ENCODE assay signal across 12 cellular contexts in the genomic region with DNA sequence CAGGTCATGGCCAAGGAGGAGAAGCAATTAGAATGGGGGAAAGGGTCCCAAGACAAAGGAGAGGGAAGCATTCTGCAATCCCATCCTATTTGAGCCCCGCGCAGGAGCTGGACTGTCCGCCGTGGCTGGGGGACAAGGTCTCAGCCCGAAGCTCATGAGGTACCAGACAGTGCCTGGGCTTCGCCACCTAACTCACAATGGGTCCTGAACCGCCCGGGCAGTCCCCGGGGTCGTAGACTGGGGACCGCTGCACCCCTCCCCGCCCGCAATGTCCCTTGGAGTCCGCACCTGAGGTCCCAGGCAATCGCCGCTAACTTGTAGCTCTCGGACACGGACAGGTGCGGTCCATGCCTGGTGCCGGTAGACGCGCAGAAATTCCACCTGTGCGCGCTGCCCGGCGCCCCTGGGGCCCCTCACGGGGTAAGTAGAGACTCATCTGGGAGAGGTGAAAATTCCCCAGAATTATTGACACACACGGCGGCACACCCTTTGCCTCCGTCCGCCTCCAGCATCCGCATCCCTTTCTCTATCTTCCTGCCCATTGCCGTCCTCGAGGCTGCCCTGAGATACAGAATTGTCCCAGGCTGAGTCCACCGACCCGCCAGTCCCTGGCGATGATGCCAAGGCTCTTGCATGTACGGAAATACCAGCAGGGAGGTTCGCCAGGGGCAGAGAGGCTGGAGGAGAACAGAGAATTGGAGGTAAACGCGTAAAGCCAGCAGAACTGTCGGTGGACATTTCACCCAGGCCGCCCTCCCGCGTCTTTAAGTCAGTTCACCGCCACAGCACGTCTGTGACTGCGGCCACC. TPM values are rescaled to one million over a fixed set of nuclear protein-coding genes. Genes with fewer than 3 reads are reported as not detected.
DNase-seq lines count a peak whose midpoint lies in the region; ATAC-seq and TF ChIP-seq lines count a peak whose summit lies in the region.
"Had no signal": no experiment of that assay in that cellular context is flagged by ENCODE, and none has a peak within 500 bp of the region (broad histone marks: within the 10 kb centered on the region; RNA-seq: fewer than 3 reads in every experiment).

No MANE protein-coding gene starts in this region.

- H3K4me3 ChIP-seq in breast epithelium (peak overlapping the region; percentile 12 to 56 (median 36)), esophagus muscularis mucosa (peak overlapping the region; percentile 55 to 59 (median 58))

- intact Hi-C loops in breast epithelium (cut with DNase I; ENCODE audit: low total_unique reads) (no loop called here), MCF 10A (cut with micrococcal nuclease) (loop anchor here (5.0 to 10.0 kb wide), 2 partner anchors 585 to 1068 kb away; no protein-coding TSS in a partner anchor), esophagus muscularis mucosa (cut with DNase I) (loop anchor here (10.0 kb wide), 2 partner anchors 275 to 465 kb away; no protein-coding TSS in a partner anchor)

- no peak for ATAC-seq in activated CD4-positive, CD25-positive, alpha-beta regulatory T cell treated with anti-CD3 and anti-CD28 coated beads, Interleukin-2, amount 50 U/mL, for 24 hours
- no peak for ATAC-seq in HG03039 (IDR thresholded peaks at IDR 0.05; ENCODE audit: unreplicated experiment)
- no peak for ATAC-seq in GM21360 (IDR thresholded peaks at IDR 0.05; ENCODE audit: unreplicated experiment)
- ATAC-seq: activated naive CD4-positive, alpha-beta T cell treated with anti-CD3 and anti-CD28 coated beads, Interleukin-2, amount 50 U/mL, for 72 hours had no signal

- H3K4me1 ChIP-seq in breast epithelium (peaks cover 0 to 13% of the 10 kb centered on the region in 2 donors), esophagus muscularis mucosa (peaks cover 11 to 45% (median 41%) of the 10 kb centered on the region in 4 donors)

- H3K9me3 ChIP-seq in breast epithelium, result no peaks in the 10 kb centered on the region
- H3K9me3 ChIP-seq in esophagus muscularis mucosa, result no peaks in the 10 kb centered on the region

- no TSS peak for BruUV-seq in MCF 10A (replicated peaks; lab: Mats Ljungman, UMichigan)

- peaks cover 22% of the 10 kb centered on the region for H3K27me3 Mint-ChIP-seq in MCF 10A (ENCODE audit: insufficient read depth, unreplicated experiment)
- H3K27me3 Mint-ChIP-seq in mesothelial cell of epicardium (ENCODE audit: low read depth), result peaks cover 68% of the 10 kb centered on the region

- H3K36me3 ChIP-seq in breast epithelium (no peaks in the 10 kb centered on the region), esophagus muscularis mucosa (no peaks in the 10 kb centered on the region)

- H3K27me3 ChIP-seq in breast epithelium, result peaks cover 0 to 44% of the 10 kb centered on the region in 2 donors
- H3K27me3 ChIP-seq in esophagus muscularis mucosa, result peaks cover 0 to 35% (median 13%) of the 10 kb centered on the region in 4 donors

- H3K27ac Mint-ChIP-seq in MCF 10A (ENCODE audit: low read depth, unreplicated experiment), result no peak overlapping the region
- H3K27ac Mint-ChIP-seq in mesothelial cell of epicardium, result peak overlapping the region; percentile 37
- H3K27ac Mint-ChIP-seq: activated naive CD4-positive, alpha-beta T cell treated with anti-CD3 and anti-CD28 coated beads, Interleukin-2, amount 50 U/mL, for 72 hours; B cell had no signal

- H3K4me1 Mint-ChIP-seq in MCF 10A (ENCODE audit: insufficient read depth, unreplicated experiment) (no peaks in the 10 kb centered on the region), mesothelial cell of epicardium (peaks cover 40% of the 10 kb centered on the region)
- H3K4me1 Mint-ChIP-seq: B cell had no signal

- DNase-seq in breast epithelium (ENCODE audit: low spot score in 2 of 2) (no peak), MCF 10A (ENCODE audit: unreplicated experiment) (no peak), esophagus muscularis mucosa (ENCODE audit: extremely low spot score) (no peak), mesothelial cell of epicardium (ENCODE audit: low spot score in 2 of 2, unreplicated experiment in 2 of 2) (peak; percentile 18 to 42)
- DNase-seq in effector CD4-positive, alpha-beta T cell, result no peak
- DNase-seq: NCI-H1436 had no signal

- H3K9me3 Mint-ChIP-seq in MCF 10A (ENCODE audit: unreplicated experiment) (no peaks in the 10 kb centered on the region), mesothelial cell of epicardium (no peaks in the 10 kb centered on the region)

- no peak for TF ChIP-seq EP300 in esophagus muscularis mucosa (IDR thresholded peaks at IDR 0.05)

- no peak for TF ChIP-seq CTCF in breast epithelium (IDR thresholded peaks at IDR 0.05)
- no peak for TF ChIP-seq CTCF in MCF 10A (IDR thresholded peaks at IDR 0.05; ENCODE audit: unreplicated experiment)
- TF ChIP-seq CTCF in esophagus muscularis mucosa (IDR thresholded peaks at IDR 0.05), result no peak
- TF ChIP-seq CTCF in mesothelial cell of epicardium (IDR thresholded peaks at IDR 0.05; ENCODE audit: unreplicated experiment), result no peak

- H3K4me3 Mint-ChIP-seq in MCF 10A (ENCODE audit: unreplicated experiment) (no peak overlapping the region), mesothelial cell of epicardium (peak overlapping the region; percentile 88)
- H3K4me3 Mint-ChIP-seq: B cell had no signal

- H3K27ac ChIP-seq in breast epithelium (no peak overlapping the region), esophagus muscularis mucosa (replicated peaks in 1 of 4) (peak overlapping the region in 3 of 4 donors; percentile 47 to 70 (median 48))

- 3% methylated on average over 22 of the region's 48 CpGs for WGBS in esophagus muscularis mucosa

- CTCF ChIA-PET in MCF 10A (lab: Yijun Ruan, JAX), result no interaction called here

- POLR2A ChIA-PET in MCF 10A (lab: Yijun Ruan, JAX), result no interaction called here

- no peaks in the 10 kb centered on the region for H3K36me3 Mint-ChIP-seq in MCF 10A (ENCODE audit: insufficient read depth, unreplicated experiment)
- peaks cover 2% of the 10 kb centered on the region for H3K36me3 Mint-ChIP-seq in mesothelial cell of epicardium

- TF ChIP-seq POLR2A in breast epithelium (IDR thresholded peaks at IDR 0.05) (no peak), esophagus muscularis mucosa (IDR thresholded peaks at IDR 0.05; ENCODE audit: low read depth) (no peak)

RNA-seq across cellular contexts. Expression of gene CHRM2, which starts 1.7 kb away (rescaled TPM):
- total RNA-seq in breast epithelium (not detected), MCF 10A (2022) (not detected in 2 replicates), esophagus muscularis mucosa (10 to 100 TPM in 3 of 4 donors, 1 to 10 TPM in 1; 9.1 to 20.0 (median 16.3) TPM), mesothelial cell of epicardium (40.9 to 47.7 TPM (median 41.6 TPM) in 3 replicates)
- total RNA-seq: activated naive CD4-positive, alpha-beta T cell treated with anti-CD3 and anti-CD28 coated beads, Interleukin-2, amount 50 U/mL, for 72 hours; B cell; kidney epithelial cell had no signal

Comparison
In these comparisons a context has a peak if more than half of its experiments do, and no peak if none do; other contexts are left out.
1. DNase-seq: peak in mesothelial cell of epicardium (2 of 2); none in breast epithelium (0 of 2), MCF 10A (single experiment), esophagus muscularis mucosa (single experiment) and effector CD4-positive, alpha-beta T cell (single experiment).
2. H3K27ac ChIP-seq: peak in esophagus muscularis mucosa (3 of 4); none in breast epithelium (0 of 2).
3. RNA of gene CHRM2, which starts 1.7 kb away (total RNA-seq): 40.9 to 47.7 TPM in mesothelial cell of epicardium and 9.1 to 20.0 TPM in esophagus muscularis mucosa; not detected in breast epithelium and not detected in MCF 10A; every median in the first group is over 10 times any median in the second.